In the genomic region with DNA sequence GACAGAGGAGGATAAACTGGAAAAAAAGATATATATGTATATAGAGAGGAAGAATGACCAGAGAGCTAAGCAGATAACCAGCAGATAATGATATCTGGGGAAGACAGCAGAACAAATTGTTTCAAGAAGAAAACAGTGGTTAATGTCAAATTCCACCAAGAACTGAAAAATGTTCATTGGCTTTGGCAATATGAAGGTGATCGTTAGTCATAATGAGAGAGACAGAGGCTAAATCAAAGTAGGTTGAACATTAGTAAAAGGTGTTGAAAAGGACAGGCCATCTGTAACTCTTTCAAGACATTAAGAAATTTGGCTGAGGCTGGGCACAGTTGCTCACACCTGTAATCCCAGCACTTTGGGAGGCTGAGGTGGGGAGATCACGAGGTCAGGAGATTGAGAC, we compare ENCODE assay signal across 34 cellular contexts. TPM values are rescaled to one million over a fixed set of nuclear protein-coding genes. Genes with fewer than 3 reads are reported as not detected.
"Had no signal": no experiment of that assay in that cellular context is flagged by ENCODE, and none has a peak within 500 bp of the region (broad histone marks: within the 10 kb centered on the region; RNA-seq: fewer than 3 reads in every experiment).

No MANE protein-coding gene starts in this region.

- H3K9me3 ChIP-seq: SJCRH30 had no signal

- H3K27ac Mint-ChIP-seq: activated CD4-positive, alpha-beta memory T cell treated with anti-CD3 and anti-CD28 coated beads, Interleukin-2, amount 10 ng/mL, durations not matched to agents 7 days and 5 days; activated CD8-positive, alpha-beta memory T cell treated with anti-CD3 and anti-CD28 coated beads, Interleukin-2, amount 10 ng/mL, durations not matched to agents 7 days and 5 days; activated naive CD4-positive, alpha-beta T cell treated with anti-CD3 and anti-CD28 coated beads, Interleukin-2, amount 10 ng/mL, durations not matched to agents 7 days and 5 days; activated naive CD8-positive, alpha-beta T cell treated with anti-CD3 and anti-CD28 coated beads for 36 hours had no signal

- H3K36me3 ChIP-seq: brain microvascular endothelial cell, SJCRH30 had no signal

- H3K4me1 Mint-ChIP-seq: activated CD4-positive, alpha-beta memory T cell treated with anti-CD3 and anti-CD28 coated beads, Interleukin-2, amount 10 ng/mL, durations not matched to agents 7 days and 5 days; activated CD8-positive, alpha-beta memory T cell treated with anti-CD3 and anti-CD28 coated beads, Interleukin-2, amount 10 ng/mL, durations not matched to agents 7 days and 5 days; activated naive CD4-positive, alpha-beta T cell treated with anti-CD3 and anti-CD28 coated beads, Interleukin-2, amount 10 ng/mL, durations not matched to agents 7 days and 5 days had no signal

- H3K9me3 Mint-ChIP-seq: activated CD4-positive, alpha-beta memory T cell treated with anti-CD3 and anti-CD28 coated beads, Interleukin-2, amount 10 ng/mL, durations not matched to agents 7 days and 5 days; activated naive CD4-positive, alpha-beta T cell treated with anti-CD3 and anti-CD28 coated beads, Interleukin-2, amount 10 ng/mL, durations not matched to agents 7 days and 5 days; activated naive CD8-positive, alpha-beta T cell treated with anti-CD3 and anti-CD28 coated beads for 36 hours had no signal

- H3K27ac ChIP-seq: brain microvascular endothelial cell, SJCRH30, SK-N-MC, VCaP had no signal

- H3K4me1 ChIP-seq: SJCRH30 had no signal

- ATAC-seq: activated CD8-positive, alpha-beta memory T cell treated with anti-CD3 and anti-CD28 coated beads, Interleukin-2, amount 10 ng/mL, durations not matched to agents 7 days and 5 days; Panc1 had no signal

- H3K36me3 Mint-ChIP-seq: activated CD8-positive, alpha-beta memory T cell treated with anti-CD3 and anti-CD28 coated beads, Interleukin-2, amount 10 ng/mL, durations not matched to agents 7 days and 5 days; activated naive CD4-positive, alpha-beta T cell treated with anti-CD3 and anti-CD28 coated beads, Interleukin-2, amount 10 ng/mL, durations not matched to agents 7 days and 5 days; activated naive CD8-positive, alpha-beta T cell treated with anti-CD3 and anti-CD28 coated beads for 36 hours had no signal

- DNase-seq: activated CD4-positive, alpha-beta memory T cell treated with anti-CD3 and anti-CD28 coated beads, Interleukin-2, amount 10 ng/mL, durations not matched to agents 7 days and 5 days; activated CD4-positive, alpha-beta T cell treated with anti-CD3 and anti-CD28 coated beads for 1 hour; activated CD4-positive, alpha-beta T cell treated with anti-CD3 and anti-CD28 coated beads for 48 hours; activated CD4-positive, CD25-positive, alpha-beta regulatory T cell; activated CD8-positive, alpha-beta memory T cell treated with anti-CD3 and anti-CD28 coated beads for 24 hours; activated CD8-positive, alpha-beta memory T cell treated with anti-CD3 and anti-CD28 coated beads, Interleukin-2, amount 10 ng/mL, durations not matched to agents 7 days and 5 days; activated CD8-positive, alpha-beta memory T cell treated with anti-CD3 and anti-CD28 coated beads, Interleukin-2, amount 50 U/mL, for 48 hours; activated effector memory CD4-positive, alpha-beta T cell treated with Interleukin-2 at 50 U/mL for 16 hours; activated naive CD4-positive, alpha-beta T cell treated with anti-CD3 and anti-CD28 coated beads, Interleukin-2, amount 10 ng/mL, durations not matched to agents 7 days and 5 days; activated naive CD8-positive, alpha-beta T cell treated with anti-CD3 and anti-CD28 coated beads for 36 hours; activated T-cell treated with anti-CD3 and anti-CD28 coated beads, Interleukin-2, amount 50 U/mL, for 48 hours; amniotic stem cell; aorta; brain microvascular endothelial cell; central memory CD4-positive, alpha-beta T cell; NCI-H1105; NCI-H1417 treated with DMSO at 0.1 percent for 48 hours; NCI-H187 treated with DMSO at 0.1 percent for 48 hours; NCI-H2081; NCI-H2171 treated with DMSO at 0.1 percent for 48 hours; NCI-H2227 treated with DMSO at 0.1 percent for 48 hours; NCI-H446; NCI-H510A treated with DMSO at 0.1 percent for 48 hours; NCI-H69; SHP77; T1000 had no signal

- H3K4me3 ChIP-seq: SJCRH30, SK-N-MC had no signal

- H3K4me3 Mint-ChIP-seq: activated CD4-positive, alpha-beta memory T cell treated with anti-CD3 and anti-CD28 coated beads, Interleukin-2, amount 10 ng/mL, durations not matched to agents 7 days and 5 days; activated CD8-positive, alpha-beta memory T cell treated with anti-CD3 and anti-CD28 coated beads, Interleukin-2, amount 10 ng/mL, durations not matched to agents 7 days and 5 days; activated naive CD4-positive, alpha-beta T cell treated with anti-CD3 and anti-CD28 coated beads, Interleukin-2, amount 10 ng/mL, durations not matched to agents 7 days and 5 days; activated naive CD8-positive, alpha-beta T cell treated with anti-CD3 and anti-CD28 coated beads for 36 hours had no signal

RNA-seq across cellular contexts. Expression of gene CR2, which starts 25.3 kb away (rescaled TPM):
- total RNA-seq: activated CD4-positive, alpha-beta memory T cell treated with anti-CD3 and anti-CD28 coated beads, Interleukin-2, amount 10 ng/mL, durations not matched to agents 7 days and 5 days; activated CD8-positive, alpha-beta memory T cell treated with anti-CD3 and anti-CD28 coated beads, Interleukin-2, amount 10 ng/mL, durations not matched to agents 7 days and 5 days; cerebellum; M059J; RPMI7951; T-helper 1 cell treated with Interleukin-12 subunit alpha and Interleukin-12 subunit beta and Interleukin-4 antibody, amounts not matched to agents 30 ng/mL and 1 ng/mL, for 36 hours had no signal
